ENCODE assay signal across 15 cellular contexts in the genomic region with DNA sequence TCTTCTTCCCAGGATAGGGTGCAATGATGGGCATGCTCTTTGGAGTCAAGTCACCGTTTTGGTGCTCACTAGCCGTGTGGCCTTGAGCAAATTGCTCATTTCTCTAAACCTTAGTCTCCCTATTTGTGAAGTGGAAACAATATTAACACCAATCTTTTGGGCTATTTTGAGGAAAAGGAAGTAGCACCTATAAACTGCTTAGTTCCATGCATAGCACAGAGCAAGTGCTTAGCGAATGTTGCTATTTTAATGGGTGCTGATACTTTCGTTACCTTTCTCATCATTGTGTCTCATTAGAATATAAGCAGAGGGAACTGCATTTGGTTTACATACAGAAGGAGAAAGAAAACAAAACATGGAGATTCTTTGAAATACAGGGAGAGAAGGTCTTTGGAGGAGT.
DNase-seq lines count a peak whose midpoint lies in the region; ATAC-seq and TF ChIP-seq lines count a peak whose summit lies in the region.
"Had no signal": no experiment of that assay in that cellular context is flagged by ENCODE, and none has a peak within 500 bp of the region (broad histone marks: within the 10 kb centered on the region; RNA-seq: fewer than 3 reads in every experiment).

No MANE protein-coding gene starts in this region.

- DNase-seq in GM13976 (ENCODE audit: low spot score) (peak; percentile 62), islet precursor cell (peak; percentile 30), sciatic nerve (ENCODE audit: low spot score) (no peak), AG08395 (ENCODE audit: low spot score) (no peak)
- DNase-seq in activated T-cell treated with anti-CD3 and anti-CD28 coated beads, Interleukin-2, amount 50 U/mL, for 1 hour: no peak
- DNase-seq: cortex of kidney; HFFc6; NCI-H1105 treated with DMSO at 0.1 percent for 48 hours; NCI-H510A treated with DMSO at 0.1 percent for 48 hours; retina; stimulated activated CD4-positive, alpha-beta T cell treated with anti-CD3 and anti-CD28 coated beads, Interleukin-4, amount 100 ng/mL, for 24 hours; stimulated activated naive CD8-positive, alpha-beta T cell treated with anti-CD3 and anti-CD28 coated beads, Interleukin-15, Interleukin-2, amounts not matched to agents 100 U/mL and 50 U/mL, for 24 hours had no signal

- ATAC-seq in GM21367 (IDR thresholded peaks at IDR 0.05; ENCODE audit: unreplicated experiment) (peak; percentile 48), HG03342 (IDR thresholded peaks at IDR 0.05; ENCODE audit: unreplicated experiment) (peak; percentile 47), sciatic nerve (no peak), HG02798 (IDR thresholded peaks at IDR 0.05; ENCODE audit: poor library complexity, unreplicated experiment) (no peak)
- ATAC-seq: stimulated activated naive CD8-positive, alpha-beta T cell treated with anti-CD3 and anti-CD28 coated beads, Interleukin-15, Interleukin-2, amounts not matched to agents 100 U/mL and 50 U/mL, for 24 hours had no signal

- in situ Hi-C loops in GM13976 (cut with MboI; ENCODE audit: low sequenced_read_pairs, unreplicated experiment): loop anchor here (25.0 kb wide), 1 partner anchor 640 kb away; a partner anchor contains a TSS

- no peak for TF ChIP-seq CTCF in GM13976 (IDR thresholded peaks at IDR 0.05; ENCODE audit: borderline replicate concordance, control extremely low read depth, extremely low read depth, insufficient read depth, missing control alignments)

- intact Hi-C loops in sciatic nerve (cut with DNase I): no loop called here

Comparison
In these comparisons a context has a peak if more than half of its experiments do, and no peak if none do; other contexts are left out.
1. DNase-seq: peak in GM13976 (single experiment) and islet precursor cell (single experiment); none in sciatic nerve (single experiment), AG08395 (single experiment) and activated T-cell treated with anti-CD3 and anti-CD28 coated beads, Interleukin-2, amount 50 U/mL, for 1 hour (single experiment).
2. ATAC-seq: peak in GM21367 (single experiment) and HG03342 (single experiment); none in sciatic nerve (single experiment) and HG02798 (single experiment).